ENCODE assay signal across 27 cellular contexts in the genomic region with DNA sequence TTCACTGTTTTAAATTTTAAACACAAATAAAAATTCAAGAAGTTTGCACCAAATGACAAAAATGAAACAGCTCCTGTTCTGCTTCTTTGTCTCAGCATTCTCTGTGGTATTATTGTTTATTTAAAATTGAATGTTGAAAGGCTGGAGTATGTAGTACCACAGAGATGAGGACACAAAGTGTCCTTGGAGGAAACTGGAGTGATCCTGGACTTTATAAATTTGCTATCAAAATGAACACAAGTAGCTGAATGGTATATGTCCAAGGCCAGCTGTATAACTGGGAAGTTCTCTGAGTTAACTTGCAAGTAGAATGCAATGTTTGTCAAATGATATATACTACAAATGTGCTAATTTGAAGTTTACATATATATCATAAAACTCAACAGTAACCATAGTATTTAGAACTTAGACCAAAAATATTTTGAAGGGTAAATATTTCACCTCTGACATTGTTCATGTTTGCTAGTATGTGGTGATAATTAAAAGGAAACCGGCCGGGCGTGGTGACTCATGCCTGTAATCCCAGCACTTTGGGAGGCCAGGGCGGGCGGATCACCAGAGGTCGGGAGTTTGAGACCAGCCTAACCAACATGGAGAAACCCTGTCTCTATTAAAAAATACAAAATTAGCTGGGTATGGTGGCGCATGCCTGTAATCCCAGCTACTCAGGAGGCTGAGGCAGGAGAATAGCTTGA. TPM values are rescaled to one million over a fixed set of nuclear protein-coding genes. Genes with fewer than 3 reads are reported as not detected.
DNase-seq lines count a peak whose midpoint lies in the region; ATAC-seq and TF ChIP-seq lines count a peak whose summit lies in the region.
"Had no signal": no experiment of that assay in that cellular context is flagged by ENCODE, and none has a peak within 500 bp of the region (broad histone marks: within the 10 kb centered on the region; RNA-seq: fewer than 3 reads in every experiment).

No MANE protein-coding gene starts in this region.

- H3K27me3 ChIP-seq in brain microvascular endothelial cell (replicated peaks) (no peaks in the 10 kb centered on the region), HAP-1 (ENCODE audit: low read depth) (no peaks in the 10 kb centered on the region)
- H3K27me3 ChIP-seq in naive thymus-derived CD4-positive, alpha-beta T cell (ENCODE audit: control insufficient read depth in 2 of 2, insufficient read depth in 2 of 2, low read length in 2 of 2), result no peaks in the 10 kb centered on the region
- H3K27me3 ChIP-seq in effector memory CD4-positive, alpha-beta T cell (replicated peaks; ENCODE audit: control insufficient read depth, insufficient read depth, low read length, poor library complexity, severe bottlenecking), result no peaks in the 10 kb centered on the region
- H3K27me3 ChIP-seq: dorsolateral prefrontal cortex, ovary, stomach, thyroid gland had no signal

- no peak for ATAC-seq in naive thymus-derived CD4-positive, alpha-beta T cell
- ATAC-seq: activated CD8-positive, alpha-beta memory T cell treated with anti-CD3 and anti-CD28 coated beads, Interleukin-2, amount 10 ng/mL, durations not matched to agents 7 days and 5 days; Right ventricle myocardium inferior had no signal

- CTCF ChIA-PET in activated CD4-positive, alpha-beta memory T cell treated with anti-CD3 and anti-CD28 coated beads for 36 hours (lab: Charles Lee), result no interaction called here
- CTCF ChIA-PET in activated CD4-positive, alpha-beta memory T cell treated with anti-CD3 and anti-CD28 coated beads, Interleukin-2, amount 10 ng/mL, durations not matched to agents 7 days and 5 days (lab: Charles Lee), result no interaction called here
- CTCF ChIA-PET in naive thymus-derived CD4-positive, alpha-beta T cell (lab: Charles Lee), result no interaction called here

- no peaks in the 10 kb centered on the region for H3K36me3 ChIP-seq in brain microvascular endothelial cell (replicated peaks)
- H3K36me3 ChIP-seq in naive thymus-derived CD4-positive, alpha-beta T cell (ENCODE audit: control insufficient read depth in 2 of 3, insufficient read depth in 3 of 3, low read length in 3 of 3), result no peaks in the 10 kb centered on the region
- no peaks in the 10 kb centered on the region for H3K36me3 ChIP-seq in effector memory CD4-positive, alpha-beta T cell (ENCODE audit: control insufficient read depth, insufficient read depth, low read length)
- H3K36me3 ChIP-seq in HAP-1 (replicated peaks), result no peaks in the 10 kb centered on the region
- H3K36me3 ChIP-seq: ovary, stomach, thyroid gland had no signal

- no peak overlapping the region for H3K4me3 ChIP-seq in brain microvascular endothelial cell (ENCODE audit: low read depth, low read length)
- H3K4me3 ChIP-seq in naive thymus-derived CD4-positive, alpha-beta T cell (ENCODE audit: low read length), result no peak overlapping the region
- H3K4me3 ChIP-seq in effector memory CD4-positive, alpha-beta T cell (ENCODE audit: insufficient read depth, low read depth, low read length, poor library complexity, severe bottlenecking), result no peak overlapping the region
- H3K4me3 ChIP-seq in HAP-1, result no peak overlapping the region
- H3K4me3 ChIP-seq: dorsolateral prefrontal cortex, ovary, skin epidermis, stomach, thyroid gland had no signal

- no peaks in the 10 kb centered on the region for H3K9me3 Mint-ChIP-seq in activated CD4-positive, alpha-beta memory T cell treated with anti-CD3 and anti-CD28 coated beads for 36 hours
- H3K9me3 Mint-ChIP-seq in activated CD4-positive, alpha-beta memory T cell treated with anti-CD3 and anti-CD28 coated beads, Interleukin-2, amount 10 ng/mL, durations not matched to agents 7 days and 5 days, result no peaks in the 10 kb centered on the region
- peaks cover 0 to 5% (median 0%) of the 10 kb centered on the region in 11 donors for H3K9me3 Mint-ChIP-seq in naive thymus-derived CD4-positive, alpha-beta T cell
- H3K9me3 Mint-ChIP-seq: activated CD4-positive, alpha-beta T cell treated with anti-CD3 and anti-CD28 coated beads, Interleukin-2, amount 10 ng/mL, durations not matched to agents 7 days and 5 days; activated T-helper 1 cell treated with anti-CD3 and anti-CD28 coated beads, Interleukin-12 subunit alpha, Interleukin-12 subunit beta, Interleukin-2, Interleukin-4 antibody, amounts not matched to agents 30 ng/mL and 10 ng/mL and 1 ng/mL, durations not matched to agents 14 hours and 24 hours and 36 hours; nephron had no signal

- no peak overlapping the region for H3K4me3 Mint-ChIP-seq in activated CD4-positive, alpha-beta memory T cell treated with anti-CD3 and anti-CD28 coated beads for 36 hours
- no peak overlapping the region for H3K4me3 Mint-ChIP-seq in activated CD4-positive, alpha-beta memory T cell treated with anti-CD3 and anti-CD28 coated beads, Interleukin-2, amount 10 ng/mL, durations not matched to agents 7 days and 5 days
- peak overlapping the region in 1 of 10 donors; percentile 7 for H3K4me3 Mint-ChIP-seq in naive thymus-derived CD4-positive, alpha-beta T cell
- H3K4me3 Mint-ChIP-seq: activated CD4-positive, alpha-beta T cell treated with anti-CD3 and anti-CD28 coated beads, Interleukin-2, amount 10 ng/mL, durations not matched to agents 7 days and 5 days; activated CD8-positive, alpha-beta memory T cell treated with anti-CD3 and anti-CD28 coated beads, Interleukin-2, amount 10 ng/mL, durations not matched to agents 7 days and 5 days; activated naive CD8-positive, alpha-beta T cell treated with anti-CD3 and anti-CD28 coated beads for 36 hours; nephron had no signal

- intact Hi-C loops in activated CD4-positive, alpha-beta memory T cell treated with anti-CD3 and anti-CD28 coated beads for 36 hours (cut with micrococcal nuclease), result no loop called here
- intact Hi-C loops in naive thymus-derived CD4-positive, alpha-beta T cell (cut with micrococcal nuclease), result no loop called here

- POLR2A ChIA-PET in activated CD4-positive, alpha-beta memory T cell treated with anti-CD3 and anti-CD28 coated beads for 36 hours (lab: Charles Lee), result no interaction called here
- POLR2A ChIA-PET in activated CD4-positive, alpha-beta memory T cell treated with anti-CD3 and anti-CD28 coated beads, Interleukin-2, amount 10 ng/mL, durations not matched to agents 7 days and 5 days (lab: Charles Lee), result interaction anchor here (0.8 kb wide), 1 partner anchor 9 kb away, joined by 3 read pairs; no protein-coding TSS in a partner anchor
- POLR2A ChIA-PET in naive thymus-derived CD4-positive, alpha-beta T cell (lab: Charles Lee), result interaction anchor here (0.6 to 1.1 kb wide), 3 partner anchors 12 to 65 kb away, joined by 3 to 4 read pairs (median 3); a partner anchor contains a TSS

- H3K9me3 ChIP-seq in naive thymus-derived CD4-positive, alpha-beta T cell (ENCODE audit: control insufficient read depth in 2 of 3, low read length in 3 of 3), result no peaks in the 10 kb centered on the region
- no peaks in the 10 kb centered on the region for H3K9me3 ChIP-seq in effector memory CD4-positive, alpha-beta T cell (ENCODE audit: control insufficient read depth, low read length)
- H3K9me3 ChIP-seq in HAP-1, result no peaks in the 10 kb centered on the region
- H3K9me3 ChIP-seq: ovary, stomach, thyroid gland had no signal

- peaks cover 63% of the 10 kb centered on the region for H3K4me1 Mint-ChIP-seq in activated CD4-positive, alpha-beta memory T cell treated with anti-CD3 and anti-CD28 coated beads for 36 hours (ENCODE audit: low read depth)
- peaks cover 58% of the 10 kb centered on the region for H3K4me1 Mint-ChIP-seq in activated CD4-positive, alpha-beta memory T cell treated with anti-CD3 and anti-CD28 coated beads, Interleukin-2, amount 10 ng/mL, durations not matched to agents 7 days and 5 days
- peaks cover 39 to 93% (median 71%) of the 10 kb centered on the region in 7 donors for H3K4me1 Mint-ChIP-seq in naive thymus-derived CD4-positive, alpha-beta T cell
- H3K4me1 Mint-ChIP-seq: nephron had no signal

- TF ChIP-seq CTCF in brain microvascular endothelial cell (IDR thresholded peaks at IDR 0.05; ENCODE audit: low read depth, low read length, missing control alignments), result no peak

- no peaks in the 10 kb centered on the region for H3K27me3 Mint-ChIP-seq in activated CD4-positive, alpha-beta memory T cell treated with anti-CD3 and anti-CD28 coated beads for 36 hours
- no peaks in the 10 kb centered on the region for H3K27me3 Mint-ChIP-seq in activated CD4-positive, alpha-beta memory T cell treated with anti-CD3 and anti-CD28 coated beads, Interleukin-2, amount 10 ng/mL, durations not matched to agents 7 days and 5 days
- no peaks in the 10 kb centered on the region for H3K27me3 Mint-ChIP-seq in naive thymus-derived CD4-positive, alpha-beta T cell
- H3K27me3 Mint-ChIP-seq: activated CD4-positive, alpha-beta T cell treated with anti-CD3 and anti-CD28 coated beads, Interleukin-2, amount 10 ng/mL, durations not matched to agents 7 days and 5 days; activated CD8-positive, alpha-beta memory T cell treated with anti-CD3 and anti-CD28 coated beads, Interleukin-2, amount 10 ng/mL, durations not matched to agents 7 days and 5 days; activated naive CD8-positive, alpha-beta T cell treated with anti-CD3 and anti-CD28 coated beads for 36 hours had no signal

- peaks cover 5% of the 10 kb centered on the region for H3K36me3 Mint-ChIP-seq in activated CD4-positive, alpha-beta memory T cell treated with anti-CD3 and anti-CD28 coated beads for 36 hours
- H3K36me3 Mint-ChIP-seq in activated CD4-positive, alpha-beta memory T cell treated with anti-CD3 and anti-CD28 coated beads, Interleukin-2, amount 10 ng/mL, durations not matched to agents 7 days and 5 days (ENCODE audit: low read depth), result peaks cover 64% of the 10 kb centered on the region
- peaks cover 0 to 42% (median 24%) of the 10 kb centered on the region in 5 donors for H3K36me3 Mint-ChIP-seq in naive thymus-derived CD4-positive, alpha-beta T cell

- in situ Hi-C loops in brain microvascular endothelial cell (cut with HindIII; ENCODE audit: low pct_ligation_motif_present, low sequenced_read_pairs), result no loop called here
- in situ Hi-C loops in HAP-1 (cut with MboI; ENCODE audit: low sequenced_read_pairs), result no loop called here

- peaks cover 11 to 32% of the 10 kb centered on the region in 2 donors for H3K4me1 ChIP-seq in naive thymus-derived CD4-positive, alpha-beta T cell (ENCODE audit: control insufficient read depth in 2 of 2, insufficient read depth in 2 of 2, low read length in 2 of 2)
- peaks cover 19% of the 10 kb centered on the region for H3K4me1 ChIP-seq in effector memory CD4-positive, alpha-beta T cell (ENCODE audit: control insufficient read depth, insufficient read depth, low read length, poor library complexity, severe bottlenecking)
- peaks cover 4% of the 10 kb centered on the region for H3K4me1 ChIP-seq in HAP-1
- H3K4me1 ChIP-seq: stomach, thyroid gland had no signal

- peak overlapping the region; percentile 39 for H3K27ac Mint-ChIP-seq in activated CD4-positive, alpha-beta memory T cell treated with anti-CD3 and anti-CD28 coated beads for 36 hours
- H3K27ac Mint-ChIP-seq in activated CD4-positive, alpha-beta memory T cell treated with anti-CD3 and anti-CD28 coated beads, Interleukin-2, amount 10 ng/mL, durations not matched to agents 7 days and 5 days, result no peak overlapping the region
- peak overlapping the region in 5 of 9 donors; percentile 15 to 92 (median 75) for H3K27ac Mint-ChIP-seq in naive thymus-derived CD4-positive, alpha-beta T cell
- H3K27ac Mint-ChIP-seq: activated CD4-positive, alpha-beta T cell treated with anti-CD3 and anti-CD28 coated beads, Interleukin-2, amount 10 ng/mL, durations not matched to agents 7 days and 5 days; activated CD8-positive, alpha-beta memory T cell treated with anti-CD3 and anti-CD28 coated beads, Interleukin-2, amount 10 ng/mL, durations not matched to agents 7 days and 5 days; nephron had no signal

- DNase-seq in activated CD4-positive, alpha-beta memory T cell treated with anti-CD3 and anti-CD28 coated beads for 36 hours, result no peak
- DNase-seq in activated CD4-positive, alpha-beta memory T cell treated with anti-CD3 and anti-CD28 coated beads, Interleukin-2, amount 10 ng/mL, durations not matched to agents 7 days and 5 days, result no peak
- DNase-seq in LHCN-M2 (ENCODE audit: low read depth) (peak; percentile 15), brain microvascular endothelial cell (peak; percentile 20), GM19240 (ENCODE audit: insufficient read length, low spot score) (no peak), HAP-1 (ENCODE audit: low spot score in 2 of 2) (no peak)
- no peak for DNase-seq in naive thymus-derived CD4-positive, alpha-beta T cell
- DNase-seq in effector memory CD4-positive, alpha-beta T cell, result no peak
- DNase-seq: activated CD4-positive, alpha-beta T cell treated with anti-CD3 and anti-CD28 coated beads, Interleukin-2, amount 10 ng/mL, durations not matched to agents 7 days and 5 days; activated CD8-positive, alpha-beta memory T cell treated with anti-CD3 and anti-CD28 coated beads, Interleukin-2, amount 10 ng/mL, durations not matched to agents 7 days and 5 days; activated naive CD8-positive, alpha-beta T cell treated with anti-CD3 and anti-CD28 coated beads for 36 hours; cerebellar nuclear complex; dorsolateral prefrontal cortex; midbrain; MV-4-11; ovary; stimulated activated CD4-positive, alpha-beta T cell treated with anti-CD3 and anti-CD28 coated beads, Interleukin-2, amount 100 ng/mL, for 24 hours; stomach; T-helper 9 cell; thyroid gland had no signal

- no peak overlapping the region for H3K27ac ChIP-seq in brain microvascular endothelial cell
- no peak overlapping the region for H3K27ac ChIP-seq in naive thymus-derived CD4-positive, alpha-beta T cell (ENCODE audit: low read depth, low read length)
- H3K27ac ChIP-seq in effector memory CD4-positive, alpha-beta T cell (ENCODE audit: insufficient read depth, low read length, poor library complexity, severe bottlenecking), result no peak overlapping the region
- H3K27ac ChIP-seq: 22Rv1, dorsolateral prefrontal cortex, ovary, stomach, thyroid gland had no signal

RNA-seq across cellular contexts. Expression of a gene that starts 12.3 kb away (rescaled TPM):
- 10 to 100 TPM; 17.3 to 18.7 TPM for total RNA-seq in activated CD4-positive, alpha-beta memory T cell treated with anti-CD3 and anti-CD28 coated beads for 36 hours
- total RNA-seq in activated CD4-positive, alpha-beta memory T cell treated with anti-CD3 and anti-CD28 coated beads, Interleukin-2, amount 10 ng/mL, durations not matched to agents 7 days and 5 days, result 10 to 100 TPM; 45.7 to 46.3 TPM
- 0.17 TPM in 1 of 2 replicates, not detected in the other for total RNA-seq in LHCN-M2 (2014; rRNA removed)
- polyA plus RNA-seq in LHCN-M2 (2012), result 0.02 TPM
- total RNA-seq in naive thymus-derived CD4-positive, alpha-beta T cell, result 10 to 100 TPM; 15.6 to 29.5 (median 26.1) TPM
- polyA plus RNA-seq in naive thymus-derived CD4-positive, alpha-beta T cell, result 10 to 100 TPM; 13.3 to 18.5 TPM
- total RNA-seq: G401, NCI-H460 had no signal

Comparison
In these comparisons a context has a peak if more than half of its experiments do, and no peak if none do; other contexts are left out.
1. DNase-seq: peak in LHCN-M2 (single experiment) and brain microvascular endothelial cell (single experiment); none in activated CD4-positive, alpha-beta memory T cell treated with anti-CD3 and anti-CD28 coated beads for 36 hours (single experiment), activated CD4-positive, alpha-beta memory T cell treated with anti-CD3 and anti-CD28 coated beads, Interleukin-2, amount 10 ng/mL, durations not matched to agents 7 days and 5 days (single experiment), naive thymus-derived CD4-positive, alpha-beta T cell (0 of 9), effector memory CD4-positive, alpha-beta T cell (0 of 3), GM19240 (single experiment) and HAP-1 (0 of 2).
2. RNA of a gene that starts 12.3 kb away (total RNA-seq): 45.7 to 46.3 TPM in activated CD4-positive, alpha-beta memory T cell treated with anti-CD3 and anti-CD28 coated beads, Interleukin-2, amount 10 ng/mL, durations not matched to agents 7 days and 5 days, 15.6 to 29.5 TPM in naive thymus-derived CD4-positive, alpha-beta T cell and 17.3 to 18.7 TPM in activated CD4-positive, alpha-beta memory T cell treated with anti-CD3 and anti-CD28 coated beads for 36 hours; 0.17 TPM in LHCN-M2; every median in the first group is over 10 times any median in the second.